Comparison of ENCODE assay signal across 10 cellular contexts in genomic region chr3:158732856-158733200, GRCh38. TPM values are rescaled to one million over a fixed set of nuclear protein-coding genes. Genes with fewer than 3 reads are reported as not detected.
DNase-seq lines count a peak whose midpoint lies in the region; ATAC-seq, FAIRE-seq and TF ChIP-seq lines count a peak whose summit lies in the region.
"Had no signal": no experiment of that assay in that cellular context is flagged by ENCODE, and none has a peak within 500 bp of the region (broad histone marks: within the 10 kb centered on the region; RNA-seq: fewer than 3 reads in every experiment).

No MANE protein-coding gene starts in this region.

- CTCF ChIA-PET in Calu3 (lab: Charles Lee) = interaction anchor here (0.7 to 1.5 kb wide), 2 partner anchors 56 to 88 kb away, joined by 3 to 4 read pairs; partner anchors contain the start of gene GFM1

- H3K4me3 Mint-ChIP-seq in Calu3 (ENCODE audit: low read depth, unreplicated experiment) = peak overlapping the region; percentile 93
- peak overlapping the region in 5 of 10 donors; percentile 16 to 66 (median 53) for H3K4me3 Mint-ChIP-seq in naive thymus-derived CD8-positive, alpha-beta T cell

- peaks cover 0 to 6% (median 3%) of the 10 kb centered on the region in 4 donors for H3K9me3 ChIP-seq in sigmoid colon
- H3K9me3 ChIP-seq: SK-N-SH had no signal

- 26 to 69% methylated on average over 15 of the region's 15 CpGs for WGBS in sigmoid colon, 2 donors

- H3K27me3 Mint-ChIP-seq in Calu3 (ENCODE audit: unreplicated experiment) = no peaks in the 10 kb centered on the region
- peaks cover 0 to 17% (median 3%) of the 10 kb centered on the region in 5 donors for H3K27me3 Mint-ChIP-seq in naive thymus-derived CD8-positive, alpha-beta T cell

- TF ChIP-seq POLR2A in sigmoid colon (IDR thresholded peaks at IDR 0.05) = no peak

- TF ChIP-seq CTCF in Calu3 (IDR thresholded peaks at IDR 0.05; ENCODE audit: unreplicated experiment) (peak; percentile 16), bronchial epithelial cell (IDR thresholded peaks at IDR 0.05; ENCODE audit: insufficient read depth, low read length, severe bottlenecking) (no peak), sigmoid colon (IDR thresholded peaks at IDR 0.05) (no peak)

- FAIRE-seq in bronchial epithelial cell (lab: Jason Lieb, UNC) = no peak

- ATAC-seq in naive thymus-derived CD8-positive, alpha-beta T cell = no peak

- no peak for TF ChIP-seq EP300 in sigmoid colon (IDR thresholded peaks at IDR 0.05)

- H3K27ac Mint-ChIP-seq in Calu3 (ENCODE audit: unreplicated experiment) = peak overlapping the region; percentile 87
- no peak overlapping the region for H3K27ac Mint-ChIP-seq in naive thymus-derived CD8-positive, alpha-beta T cell

- DNase-seq in Calu3 (no peak), bronchial epithelial cell (ENCODE audit: low read depth) (no peak), iPS-NIHi11 (ENCODE audit: low spot score) (peak; percentile 57), sigmoid colon (no peak), NCI-H345 treated with DMSO at 0.1 percent for 48 hours (lab: John Stamatoyannopoulos, UW; ENCODE audit: unreplicated experiment) (no peak), NCI-H1092 (lab: John Stamatoyannopoulos, UW) (no peak), T-helper 2 cell (no peak)
- DNase-seq in naive thymus-derived CD8-positive, alpha-beta T cell = no peak
- DNase-seq: NCI-H1694 treated with DMSO at 0.1 percent for 48 hours had no signal

- no peaks in the 10 kb centered on the region for H3K36me3 ChIP-seq in bronchial epithelial cell (ENCODE audit: control insufficient read depth, insufficient read depth, low read length)
- peaks cover 0 to 14% (median 0%) of the 10 kb centered on the region in 4 donors for H3K36me3 ChIP-seq in sigmoid colon

- peaks cover 75% of the 10 kb centered on the region for H3K36me3 Mint-ChIP-seq in Calu3 (ENCODE audit: insufficient read depth, unreplicated experiment)
- H3K36me3 Mint-ChIP-seq in naive thymus-derived CD8-positive, alpha-beta T cell = peaks cover 2 to 11% (median 5%) of the 10 kb centered on the region in 3 donors

- H3K27ac ChIP-seq in sigmoid colon = peak overlapping the region; percentile 79 to 86 (median 82)

- H3K9me3 Mint-ChIP-seq in Calu3 (ENCODE audit: low read depth, unreplicated experiment) = no peaks in the 10 kb centered on the region
- peaks cover 0 to 12% (median 2%) of the 10 kb centered on the region in 9 donors for H3K9me3 Mint-ChIP-seq in naive thymus-derived CD8-positive, alpha-beta T cell

- H3K27me3 ChIP-seq in bronchial epithelial cell (ENCODE audit: control insufficient read depth, insufficient read depth, low read length) (no peaks in the 10 kb centered on the region), sigmoid colon (no peaks in the 10 kb centered on the region)

- no TSS peak for BruUV-seq in Calu3 (replicated peaks; lab: Mats Ljungman, UMichigan)

- intact Hi-C loops in Calu3 (cut with micrococcal nuclease; ENCODE audit: unreplicated experiment) = loop anchor here (1.0 kb wide), 1 partner anchor 36 kb away; no protein-coding TSS in a partner anchor
- intact Hi-C loops in sigmoid colon (cut with DNase I) = no loop called here

- POLR2A ChIA-PET in naive thymus-derived CD8-positive, alpha-beta T cell (lab: Charles Lee) = interaction anchor here (0.7 kb wide), 1 partner anchor 11 kb away, joined by 3 read pairs; no protein-coding TSS in a partner anchor

- peaks cover 0 to 29% (median 24%) of the 10 kb centered on the region in 4 donors for H3K4me1 ChIP-seq in sigmoid colon

- peak overlapping the region; percentile 40 for H3K4me3 ChIP-seq in bronchial epithelial cell (ENCODE audit: low read depth, low read length)
- H3K4me3 ChIP-seq in sigmoid colon = peak overlapping the region; percentile 52 to 91 (median 80)

- H3K4me1 Mint-ChIP-seq in Calu3 (ENCODE audit: low read depth, unreplicated experiment) = peaks cover 41% of the 10 kb centered on the region
- H3K4me1 Mint-ChIP-seq in naive thymus-derived CD8-positive, alpha-beta T cell = peaks cover 3 to 11% (median 8%) of the 10 kb centered on the region in 4 donors

RNA-seq across cellular contexts. Expression of gene RARRES1, which starts 0.6 kb away (rescaled TPM):
- total RNA-seq in Calu3 (2022) = 1,088 and 1,195 TPM in 2 replicates
- 2.4 TPM in 1 of 2 replicates, not detected in the other for total RNA-seq in bronchial epithelial cell
- 100 to 1,000 TPM in 1 of 4 donors, 10 to 100 TPM in 2, 1 to 10 TPM in 1; 6.4 to 208 (median 26.8) TPM for total RNA-seq in sigmoid colon
- polyA plus RNA-seq in sigmoid colon = 10 to 100 TPM; 10.2 to 39.3 (median 14.6) TPM
- not detected for total RNA-seq in naive thymus-derived CD8-positive, alpha-beta T cell
- polyA plus RNA-seq in naive thymus-derived CD8-positive, alpha-beta T cell = not detected
